In genomic region chr9:110531241-110531640, GRCh38 we compare ENCODE assay signal across 3 cellular contexts. TPM values are rescaled to one million over a fixed set of nuclear protein-coding genes. Genes with fewer than 3 reads are reported as not detected.
"Had no signal": no experiment of that assay in that cellular context is flagged by ENCODE, and none has a peak within 500 bp of the region (broad histone marks: within the 10 kb centered on the region; RNA-seq: fewer than 3 reads in every experiment).

No MANE protein-coding gene starts in this region.

RNA-seq across cellular contexts. Expression of gene SVEP1, which starts 48.3 kb away (rescaled TPM):
- total RNA-seq: activated CD8-positive, alpha-beta T cell treated with anti-CD3 and anti-CD28 coated beads, Interleukin-2, amount 10 ng/mL, durations not matched to agents 7 days and 5 days; activated naive CD8-positive, alpha-beta T cell treated with anti-CD3 and anti-CD28 coated beads, Interleukin-2, amount 10 ng/mL, durations not matched to agents 7 days and 5 days; T-helper 1 cell treated with Interleukin-12 subunit alpha and Interleukin-12 subunit beta and Interleukin-4 antibody, amounts not matched to agents 30 ng/mL and 1 ng/mL, for 36 hours had no signal
